In the genomic region with DNA sequence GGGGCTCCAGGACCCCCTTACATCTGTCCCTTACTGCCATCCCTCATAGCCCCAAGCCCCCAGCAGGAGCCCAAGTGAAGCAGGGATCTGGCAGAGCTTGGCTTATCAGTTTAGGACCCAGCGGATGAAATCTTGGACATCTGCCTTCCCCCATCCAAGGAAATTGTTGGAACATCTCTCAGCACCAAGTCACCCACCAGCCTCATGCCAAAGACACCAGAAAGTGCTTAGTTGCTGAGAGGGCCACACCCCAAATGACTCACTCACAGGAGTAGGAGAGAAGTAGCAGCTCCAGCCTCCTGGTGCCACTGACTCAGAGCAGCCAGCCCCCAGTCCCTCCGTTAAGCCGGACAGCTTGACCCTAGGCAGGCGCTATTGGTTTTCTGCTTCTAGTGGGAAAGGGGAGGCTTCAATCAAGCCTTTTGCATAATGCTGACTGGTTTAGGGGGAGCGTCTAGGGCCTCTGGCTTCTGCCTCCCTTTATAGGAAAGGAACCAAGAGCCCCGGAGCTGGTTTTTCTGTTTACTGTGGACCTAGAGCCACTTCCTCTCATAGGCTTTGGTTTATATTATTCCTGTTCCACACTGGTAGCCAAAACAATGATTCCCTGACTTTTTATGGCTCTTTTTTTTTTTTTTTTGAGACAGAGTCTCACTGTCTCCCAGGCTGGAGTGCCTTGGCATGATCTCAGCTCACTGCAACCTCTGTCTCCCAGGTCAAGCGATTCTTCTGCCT, we compare ENCODE assay signal across 1 cellular context.
TF ChIP-seq lines count a peak whose summit lies in the region.

No MANE protein-coding gene starts in this region.

TF ChIP-seq in K562, 482 proteins besides CTCF, POLR2A, EP300 and RAD21 (continued from another document):
- TF ChIP-seq, protein P1, sequence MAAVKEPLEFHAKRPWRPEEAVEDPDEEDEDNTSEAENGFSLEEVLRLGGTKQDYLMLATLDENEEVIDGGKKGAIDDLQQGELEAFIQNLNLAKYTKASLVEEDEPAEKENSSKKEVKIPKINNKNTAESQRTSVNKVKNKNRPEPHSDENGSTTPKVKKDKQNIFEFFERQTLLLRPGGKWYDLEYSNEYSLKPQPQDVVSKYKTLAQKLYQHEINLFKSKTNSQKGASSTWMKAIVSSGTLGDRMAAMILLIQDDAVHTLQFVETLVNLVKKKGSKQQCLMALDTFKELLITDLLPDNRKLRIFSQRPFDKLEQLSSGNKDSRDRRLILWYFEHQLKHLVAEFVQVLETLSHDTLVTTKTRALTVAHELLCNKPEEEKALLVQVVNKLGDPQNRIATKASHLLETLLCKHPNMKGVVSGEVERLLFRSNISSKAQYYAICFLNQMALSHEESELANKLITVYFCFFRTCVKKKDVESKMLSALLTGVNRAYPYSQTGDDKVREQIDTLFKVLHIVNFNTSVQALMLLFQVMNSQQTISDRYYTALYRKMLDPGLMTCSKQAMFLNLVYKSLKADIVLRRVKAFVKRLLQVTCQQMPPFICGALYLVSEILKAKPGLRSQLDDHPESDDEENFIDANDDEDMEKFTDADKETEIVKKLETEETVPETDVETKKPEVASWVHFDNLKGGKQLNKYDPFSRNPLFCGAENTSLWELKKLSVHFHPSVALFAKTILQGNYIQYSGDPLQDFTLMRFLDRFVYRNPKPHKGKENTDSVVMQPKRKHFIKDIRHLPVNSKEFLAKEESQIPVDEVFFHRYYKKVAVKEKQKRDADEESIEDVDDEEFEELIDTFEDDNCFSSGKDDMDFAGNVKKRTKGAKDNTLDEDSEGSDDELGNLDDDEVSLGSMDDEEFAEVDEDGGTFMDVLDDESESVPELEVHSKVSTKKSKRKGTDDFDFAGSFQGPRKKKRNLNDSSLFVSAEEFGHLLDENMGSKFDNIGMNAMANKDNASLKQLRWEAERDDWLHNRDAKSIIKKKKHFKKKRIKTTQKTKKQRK (IDR thresholded peaks at IDR 0.05; ENCODE audit: borderline replicate concordance, low read depth, low read length), result no peak
TF ChIP-seq in K562: peak in this region for 34.
